ENCODE assay signal across 1 cellular context in the genomic region with DNA sequence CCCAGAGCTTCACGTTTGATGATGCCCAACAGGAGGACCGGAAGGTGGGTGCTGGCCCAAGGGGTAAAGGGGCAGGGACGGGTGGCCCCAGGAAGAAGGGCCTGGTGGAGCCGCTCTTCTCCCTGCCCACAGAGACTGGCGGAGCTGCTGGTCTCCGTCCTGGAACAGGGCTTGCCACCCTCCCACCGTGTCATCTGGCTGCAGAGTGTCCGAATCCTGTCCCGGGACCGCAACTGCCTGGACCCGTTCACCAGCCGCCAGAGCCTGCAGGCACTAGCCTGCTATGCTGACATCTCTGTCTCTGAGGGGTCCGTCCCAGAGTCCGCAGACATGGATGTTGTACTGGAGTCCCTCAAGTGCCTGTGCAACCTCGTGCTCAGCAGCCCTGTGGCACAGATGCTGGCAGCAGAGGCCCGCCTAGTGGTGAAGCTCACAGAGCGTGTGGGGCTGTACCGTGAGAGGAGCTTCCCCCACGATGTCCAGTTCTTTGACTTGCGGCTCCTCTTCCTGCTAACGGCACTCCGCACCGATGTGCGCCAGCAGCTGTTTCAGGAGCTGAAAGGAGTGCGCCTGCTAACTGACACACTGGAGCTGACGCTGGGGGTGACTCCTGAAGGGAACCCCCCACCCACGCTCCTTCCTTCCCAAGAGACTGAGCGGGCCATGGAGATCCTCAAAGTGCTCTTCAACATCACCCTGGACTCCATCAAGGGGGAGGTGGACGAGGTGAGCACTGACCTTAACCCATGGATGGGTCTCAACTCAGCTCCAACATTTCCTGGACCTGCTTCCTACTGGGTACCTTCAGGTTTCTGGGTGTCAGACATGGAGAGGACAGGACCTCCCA.
TF ChIP-seq lines count a peak whose summit lies in the region.

No MANE protein-coding gene starts in this region.

TF ChIP-seq in H1, 55 proteins besides CTCF, POLR2A, EP300 and RAD21 (continued from another document):
- TF ChIP-seq ZNF274 (IDR thresholded peaks at IDR 0.05; ENCODE audit: borderline replicate concordance, extremely low read depth, low read length), result no peak
- TF ChIP-seq, protein P1, sequence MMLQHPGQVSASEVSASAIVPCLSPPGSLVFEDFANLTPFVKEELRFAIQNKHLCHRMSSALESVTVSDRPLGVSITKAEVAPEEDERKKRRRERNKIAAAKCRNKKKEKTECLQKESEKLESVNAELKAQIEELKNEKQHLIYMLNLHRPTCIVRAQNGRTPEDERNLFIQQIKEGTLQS (IDR thresholded peaks at IDR 0.05; ENCODE audit: insufficient read depth, low read depth, low read length), result no peak
- no peak for TF ChIP-seq TBP (IDR thresholded peaks at IDR 0.05; ENCODE audit: low read depth, low read length)
